Comparison of ENCODE assay signal across 12 cellular contexts in the genomic region with DNA sequence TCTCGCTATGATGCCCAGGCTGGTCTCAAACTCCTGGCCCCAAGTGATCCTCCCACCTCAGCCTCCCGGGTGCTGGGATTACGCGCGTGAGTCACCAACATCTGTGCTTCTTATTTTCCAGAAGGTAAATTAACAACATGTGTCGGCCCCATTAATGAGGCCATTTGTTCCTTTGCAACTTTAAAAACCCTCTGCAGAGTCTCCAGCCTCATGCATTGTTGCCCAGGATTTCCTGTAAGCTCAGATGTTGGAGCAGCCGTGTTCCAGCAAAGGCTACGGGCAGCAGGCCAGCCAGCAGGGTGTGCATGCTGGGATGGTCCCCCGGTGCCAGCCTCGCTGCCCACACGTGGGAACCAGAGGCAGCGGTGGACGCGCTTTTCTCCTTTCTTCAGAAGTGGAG. TPM values are rescaled to one million over a fixed set of nuclear protein-coding genes. Genes with fewer than 3 reads are reported as not detected.
DNase-seq lines count a peak whose midpoint lies in the region; ATAC-seq, FAIRE-seq and TF ChIP-seq lines count a peak whose summit lies in the region.
"Had no signal": no experiment of that assay in that cellular context is flagged by ENCODE, and none has a peak within 500 bp of the region (broad histone marks: within the 10 kb centered on the region; RNA-seq: fewer than 3 reads in every experiment).

No MANE protein-coding gene starts in this region.

- H3K4me1 ChIP-seq in GM23248 (ENCODE audit: insufficient read depth) = peaks cover 23% of the 10 kb centered on the region

- in situ Hi-C loops in GM23248 (cut with MboI) = no loop called here

- WGBS in GM23248 (ENCODE audit: low coverage in 1 of 2, low lambda C conversion rate in 2 of 2, missing lambda C conversion rate in 2 of 2), 2 experiments = 1 to 2% methylated on average over 13 to 14 of the region's 14 CpGs

- DNase-seq in GM23248 = peak; percentile 92
- no peak for DNase-seq in SK-N-MC (ENCODE audit: low read depth, low spot score)
- peak; percentile 38 for DNase-seq in glutamatergic neuron
- DNase-seq in smooth muscle cell of the brain vasculature (ENCODE audit: low read depth, low spot score) = peak; percentile 75
- no peak for DNase-seq in GM12892 (ENCODE audit: insufficient read length)
- no peak for DNase-seq in NCI-H2107 treated with DMSO at 0.1 percent for 48 hours (lab: John Stamatoyannopoulos, UW; ENCODE audit: unreplicated experiment)
- DNase-seq in NCI-H748 (lab: John Stamatoyannopoulos, UW; ENCODE audit: unreplicated experiment) = no peak
- DNase-seq: activated CD4-positive, alpha-beta T cell treated with anti-CD3 and anti-CD28 coated beads for 1 hour; activated naive CD4-positive, alpha-beta T cell had no signal

- H3K9me2 ChIP-seq in GM23248 (ENCODE audit: insufficient read depth) = no peaks in the 10 kb centered on the region

- peaks cover 8% of the 10 kb centered on the region for H3K9me3 Mint-ChIP-seq in glutamatergic neuron (ENCODE audit: unreplicated experiment)
- H3K9me3 Mint-ChIP-seq: memory B cell had no signal

- no peak for TF ChIP-seq POLR2A in GM12892 (IDR thresholded peaks at IDR 0.05; ENCODE audit: low read depth, low read length)

- no peak for TF ChIP-seq CTCF in glutamatergic neuron (IDR thresholded peaks at IDR 0.05; ENCODE audit: partially characterized antibody, unreplicated experiment)

- peak overlapping the region; percentile 33 for H3K4me2 ChIP-seq in GM23248 (ENCODE audit: unreplicated experiment)

- no peaks in the 10 kb centered on the region for H3K79me2 ChIP-seq in GM23248 (ENCODE audit: insufficient read depth)

- no peak for FAIRE-seq in GM12892 (lab: Jason Lieb, UNC)

- H3K27ac ChIP-seq in GM23248 = peak overlapping the region; percentile 49
- peak overlapping the region; percentile 76 for H3K27ac ChIP-seq in SK-N-MC
- H3K27ac ChIP-seq: thoracic aorta had no signal

- no peak overlapping the region for H3K4me3 Mint-ChIP-seq in glutamatergic neuron (ENCODE audit: unreplicated experiment)
- H3K4me3 Mint-ChIP-seq: memory B cell had no signal

- H3K36me3 Mint-ChIP-seq in glutamatergic neuron (ENCODE audit: unreplicated experiment) = peaks cover 4% of the 10 kb centered on the region

- H3K4me3 ChIP-seq in GM23248 = no peak overlapping the region
- H3K4me3 ChIP-seq in SK-N-MC = peak overlapping the region; percentile 21
- H3K4me3 ChIP-seq: thoracic aorta had no signal

- peaks cover 22% of the 10 kb centered on the region for H3F3A ChIP-seq in GM23248 (ENCODE audit: insufficient read depth)

- ATAC-seq in GM21737 (IDR thresholded peaks at IDR 0.05; ENCODE audit: unreplicated experiment) = no peak

- no peaks in the 10 kb centered on the region for H4K20me1 ChIP-seq in GM23248 (ENCODE audit: insufficient read depth)

- H3K4me1 Mint-ChIP-seq in glutamatergic neuron (ENCODE audit: low read depth, unreplicated experiment) = peaks cover 18% of the 10 kb centered on the region

- peak overlapping the region; percentile 97 for H3K27ac Mint-ChIP-seq in glutamatergic neuron (ENCODE audit: unreplicated experiment)
- H3K27ac Mint-ChIP-seq: memory B cell had no signal

- H3K9ac ChIP-seq in GM23248 (no peak overlapping the region; the same call in 1 of the 2 replicates), SK-N-MC (ENCODE audit: insufficient read length) (no peak overlapping the region)

- H3K36me3 ChIP-seq in GM23248 (ENCODE audit: low read depth) (no peaks in the 10 kb centered on the region), SK-N-MC (ENCODE audit: insufficient read depth, low read length) (no peaks in the 10 kb centered on the region; the same call in 1 of the 2 replicates)

- H3K27me3 Mint-ChIP-seq in glutamatergic neuron (ENCODE audit: unreplicated experiment) = peaks cover 5% of the 10 kb centered on the region
- H3K27me3 Mint-ChIP-seq: memory B cell had no signal

- H2AFZ ChIP-seq in GM23248 = no peak overlapping the region

- H3K9me3 ChIP-seq in GM23248 (ENCODE audit: low read depth) = no peaks in the 10 kb centered on the region
- no peaks in the 10 kb centered on the region for H3K9me3 ChIP-seq in SK-N-MC (ENCODE audit: low read depth, low read length)
- H3K9me3 ChIP-seq: thoracic aorta had no signal

- no peaks in the 10 kb centered on the region for H3K27me3 ChIP-seq in GM23248 (replicated peaks; ENCODE audit: insufficient read depth)

RNA-seq across cellular contexts. Expression of a gene that starts 19.1 kb away (rescaled TPM):
- 5.9 and 9.7 TPM in 2 replicates for total RNA-seq in GM23248 (2014; rRNA removed; shearing (Covaris generic))
- 4.1 and 5.7 TPM in 2 replicates for polyA plus RNA-seq in GM23248 (2016; fragmentation: Nextera tagmentation; extraction: Ambion mirVana)
- 58.7 TPM for total RNA-seq in glutamatergic neuron (ENCODE audit: unreplicated experiment)
- 10.8 TPM for polyA plus RNA-seq in GM12892 (2012; ENCODE audit: missing spikeins)

RNA-seq across cellular contexts. Expression of a gene that starts 19.4 kb away (rescaled TPM):
- 34.1 and 44.7 TPM in 2 replicates for total RNA-seq in GM23248 (2014; rRNA removed; shearing (Covaris generic))
- polyA plus RNA-seq in GM23248 (2016; fragmentation: Nextera tagmentation; extraction: Ambion mirVana) = 38.1 and 43.6 TPM in 2 replicates
- 23.0 TPM for total RNA-seq in glutamatergic neuron (ENCODE audit: unreplicated experiment)
- polyA plus RNA-seq in GM12892 (2012; ENCODE audit: missing spikeins) = 9.3 TPM

RNA-seq across cellular contexts. Expression of a gene that starts 27.5 kb away (rescaled TPM):
- not detected in 2 replicates for total RNA-seq in GM23248 (2014; rRNA removed; shearing (Covaris generic))
- polyA plus RNA-seq in GM23248 (2016; fragmentation: Nextera tagmentation; extraction: Ambion mirVana) = not detected in 2 replicates
- total RNA-seq in glutamatergic neuron (ENCODE audit: unreplicated experiment) = 7.2 TPM
- not detected for polyA plus RNA-seq in GM12892 (2012; ENCODE audit: missing spikeins)

RNA-seq across cellular contexts. Expression of a gene that starts 40.0 kb away (rescaled TPM):
- total RNA-seq in GM23248 (2014; rRNA removed; shearing (Covaris generic)) = not detected in 2 replicates
- polyA plus RNA-seq in GM23248 (2016; fragmentation: Nextera tagmentation; extraction: Ambion mirVana) = not detected in 2 replicates
- not detected for total RNA-seq in glutamatergic neuron (ENCODE audit: unreplicated experiment)
- not detected for polyA plus RNA-seq in GM12892 (2012; ENCODE audit: missing spikeins)
- total RNA-seq: thoracic aorta had no signal

RNA-seq across cellular contexts. Expression of a gene that starts 51.5 kb away (rescaled TPM):
- 66.5 and 93.6 TPM in 2 replicates for total RNA-seq in GM23248 (2014; rRNA removed; shearing (Covaris generic))
- polyA plus RNA-seq in GM23248 (2016; fragmentation: Nextera tagmentation; extraction: Ambion mirVana) = 54.0 and 58.3 TPM in 2 replicates
- 134 TPM for total RNA-seq in glutamatergic neuron (ENCODE audit: unreplicated experiment)
- polyA plus RNA-seq in GM12892 (2012; ENCODE audit: missing spikeins) = 151 TPM

Comparison
In these comparisons a context has a peak if more than half of its experiments do, and no peak if none do; other contexts are left out.
1. DNase-seq: peak in GM23248 (single experiment), glutamatergic neuron (single experiment) and smooth muscle cell of the brain vasculature (single experiment); none in SK-N-MC (single experiment), GM12892 (single experiment), NCI-H2107 treated with DMSO at 0.1 percent for 48 hours (single experiment) and NCI-H748 (single experiment).